Comparison of ENCODE assay signal across 8 cellular contexts in the genomic region with DNA sequence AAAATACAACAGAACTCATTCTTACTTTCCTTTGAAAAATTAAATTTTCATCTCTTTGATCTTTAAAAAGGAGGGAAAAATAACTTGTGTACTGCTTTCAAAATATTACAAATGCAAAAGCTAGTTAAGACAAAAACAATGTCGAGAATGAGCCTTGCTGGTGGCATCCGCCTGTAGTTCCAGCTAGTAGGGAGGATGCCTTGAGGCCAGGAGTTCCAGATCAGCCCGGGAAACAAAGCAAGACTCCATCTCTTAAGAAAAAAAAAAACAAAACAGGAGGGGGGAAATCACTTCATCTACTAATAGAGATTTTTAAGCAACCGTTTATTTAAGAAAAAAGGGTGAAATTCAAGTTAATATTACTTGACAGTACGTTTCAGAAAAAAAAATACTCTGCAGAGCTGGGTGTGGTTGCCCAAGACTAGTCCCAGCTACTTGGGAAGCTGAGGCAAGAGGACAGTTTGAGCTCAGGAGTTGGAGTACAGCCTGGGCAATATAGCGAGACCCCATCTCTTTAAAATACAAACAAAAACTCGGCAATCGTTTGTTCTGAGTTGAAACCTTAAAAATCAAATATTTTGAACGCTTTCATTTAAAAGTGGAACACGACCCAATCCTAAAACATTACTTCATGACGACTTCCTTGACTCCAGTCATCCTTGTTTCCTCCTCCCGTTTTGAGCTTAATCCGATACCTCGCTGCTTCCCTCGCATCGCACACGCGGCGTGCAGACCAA. TPM values are rescaled to one million over a fixed set of nuclear protein-coding genes. Genes with fewer than 3 reads are reported as not detected.
A peak's percentile ranks its signal among the peaks of the same experiment; 100 is the strongest.
DNase-seq lines count a peak whose midpoint lies in the region; ATAC-seq, FAIRE-seq and TF ChIP-seq lines count a peak whose summit lies in the region.

No MANE protein-coding gene starts in this region.

- H3K27ac ChIP-seq in 22Rv1 (peak overlapping the region; percentile 94), adrenal gland (peak overlapping the region; percentile 88 to 100 (median 97)), HepG2 (ENCODE audit: extremely low read length, insufficient read depth, low read length) (peak overlapping the region; percentile 97)

- FAIRE-seq in HepG2 (lab: Jason Lieb, UNC) = no peak

- no peak overlapping the region for H2AFZ ChIP-seq in HepG2 (ENCODE audit: low read length)

- H3K9me3 ChIP-seq in adrenal gland (replicated peaks in 1 of 3) (peaks cover 0 to 6% (median 0%) of the 10 kb centered on the region in 3 donors), HepG2 (ENCODE audit: low read length) (no peaks in the 10 kb centered on the region)

- H3K36me3 ChIP-seq in H7 (replicated peaks; ENCODE audit: control insufficient read depth, insufficient read depth, low read length) (no peaks in the 10 kb centered on the region), adrenal gland (replicated peaks in 1 of 2) (no peaks in the 10 kb centered on the region), HepG2 (replicated peaks in 1 of 2; ENCODE audit: control insufficient read depth in 1 of 2, insufficient read depth in 2 of 2, low read length in 2 of 2) (no peaks in the 10 kb centered on the region)

- H3K9ac ChIP-seq in HepG2 (ENCODE audit: insufficient read depth, low read depth, low read length) = peak overlapping the region; percentile 98

- H3K4me2 ChIP-seq in HepG2 (ENCODE audit: low read depth, low read length) = peak overlapping the region; percentile 97

- H3K4me1 Mint-ChIP-seq in type B pancreatic cell (ENCODE audit: unreplicated experiment) = peaks cover 27% of the 10 kb centered on the region

- H3K36me3 Mint-ChIP-seq in type B pancreatic cell = peaks cover 3% of the 10 kb centered on the region

- WGBS in adrenal gland, 4 donors = 7 to 11% (median 9%) methylated on average over 19 of the region's 19 CpGs
- 10% methylated on average over 19 of the region's 19 CpGs for WGBS in HepG2 (ENCODE audit: low lambda C conversion rate)

- DNase-seq in H7 (no peak), adrenal gland (no peak), HepG2 (ENCODE audit: low spot score) (no peak), type B pancreatic cell (ENCODE audit: extremely low spot score, unreplicated experiment) (no peak), CD1c-positive myeloid dendritic cell (ENCODE audit: extremely low spot score) (no peak), GM03348 (ENCODE audit: low spot score) (no peak)

- intact Hi-C loops in adrenal gland (cut with DNase I) (no loop called here), HepG2 (cut with micrococcal nuclease; ENCODE audit: unreplicated experiment) (loop anchor here (5.0 kb wide), 1 partner anchor 41 kb away; no protein-coding TSS in a partner anchor)

- H3K9me3 Mint-ChIP-seq in type B pancreatic cell = no peaks in the 10 kb centered on the region

- peaks cover 35% of the 10 kb centered on the region for H4K20me1 ChIP-seq in HepG2 (ENCODE audit: insufficient read depth, low read length)

- CTCF ChIA-PET in HepG2 (lab: Yijun Ruan, JAX; ENCODE audit: low intra/inter-chr PET ratio, low total read pairs) = no interaction called here

- H3K27ac Mint-ChIP-seq in type B pancreatic cell = peak overlapping the region; percentile 92

- H3K4me1 ChIP-seq in adrenal gland (replicated peaks in 1 of 2) = peaks cover 11 to 43% of the 10 kb centered on the region in 2 donors
- H3K4me1 ChIP-seq in HepG2 (ENCODE audit: insufficient read depth, low read length) = peaks cover 56% of the 10 kb centered on the region

- H3K79me2 ChIP-seq in HepG2 (ENCODE audit: insufficient read depth, low read length) = peaks cover 53% of the 10 kb centered on the region

- H3K27me3 Mint-ChIP-seq in type B pancreatic cell = no peaks in the 10 kb centered on the region

- TSS peak; percentile 61 for BruUV-seq in HepG2 (replicated peaks; lab: Mats Ljungman, UMichigan)

- TF ChIP-seq POLR2A in adrenal gland (IDR thresholded peaks at IDR 0.05) (no peak), HepG2 (IDR thresholded peaks at IDR 0.05; ENCODE audit: insufficient read depth in 1 of 2, low read depth in 2 of 2, low read length in 2 of 2) (no peak)

- H3K27me3 ChIP-seq in H7 (ENCODE audit: control insufficient read depth, insufficient read depth, low read length) (no peaks in the 10 kb centered on the region), adrenal gland (no peaks in the 10 kb centered on the region), HepG2 (ENCODE audit: control insufficient read depth in 1 of 2, insufficient read depth in 2 of 2, low read length in 2 of 2) (no peaks in the 10 kb centered on the region; a peak in 1 of 5 replicates)

- TF ChIP-seq RAD21 in HepG2 (CRISPR knock-in tag; IDR thresholded peaks at IDR 0.05) = no peak

- H3K4me3 ChIP-seq in H7 (ENCODE audit: insufficient read depth, low read depth, low read length) (peak overlapping the region; percentile 95), adrenal gland (peak overlapping the region in 2 of 4 donors; percentile 84 to 92), HepG2 (replicated peaks in 1 of 3; ENCODE audit: insufficient read depth in 1 of 3, low read depth in 2 of 3, low read length in 3 of 3) (peak overlapping the region; percentile 78 to 89 (median 79))

- peak overlapping the region; percentile 95 for H3K4me3 Mint-ChIP-seq in type B pancreatic cell

- TF ChIP-seq EP300 in HepG2 (IDR thresholded peaks at IDR 0.05; ENCODE audit: low read depth in 2 of 2, low read length in 2 of 2) = no peak
- no peak for TF ChIP-seq EP300 in HepG2 (CRISPR knock-in tag; IDR thresholded peaks at IDR 0.05; ENCODE audit: borderline replicate concordance)

- ATAC-seq in HepG2 (no peak), HG03139 (IDR thresholded peaks at IDR 0.05; ENCODE audit: unreplicated experiment) (no peak)

- TF ChIP-seq CTCF in 22Rv1 (IDR thresholded peaks at IDR 0.05) (no peak), adrenal gland (IDR thresholded peaks at IDR 0.05) (no peak), HepG2 (CRISPR knock-in tag; IDR thresholded peaks at IDR 0.05) (no peak), type B pancreatic cell (conservative IDR thresholded peaks at IDR 0.05) (no peak)

- in situ Hi-C loops in HepG2 (cut with HindIII; ENCODE audit: extremely low pct_ligation_motif_present, low pct_unique_long_range_greater_than_20kb) = no loop called here

- POLR2A ChIA-PET in HepG2 (lab: Yijun Ruan, JAX) = interaction anchor here (1.1 to 1.5 kb wide), 3 partner anchors 97 to 280 kb away, joined by 3 to 6 read pairs (median 4); a partner anchor contains a TSS

RNA-seq across cellular contexts. Expression of a gene that starts 1.2 kb away (rescaled TPM):
- total RNA-seq in H7 (2014; rRNA removed; shearing (Covaris generic)) = 20.4 and 34.1 TPM in 2 replicates
- total RNA-seq in adrenal gland (100 to 1,000 TPM in 1 of 8 donors, 10 to 100 TPM in 7; 29.3 to 164 (median 49.7) TPM), HepG2 (2016; rRNA removed; fragmentation: Illumina TruSeq; extraction: Trizol) (30.0 and 49.7 TPM in 2 replicates), type B pancreatic cell (ENCODE audit: low replicate concordance) (63.9 and 67.7 TPM in 2 replicates)
- polyA plus RNA-seq in adrenal gland (100 to 1,000 TPM in 1 of 3 donors, 10 to 100 TPM in 2; 12.1 to 123 (median 14.7) TPM), HepG2 (2011; rRNA removed) (14.7 and 15.4 TPM in 2 replicates)
- total RNA-seq in HepG2 (2016; cell fraction: cytosol; rRNA removed; fragmentation: Illumina TruSeq; extraction: Trizol; ENCODE audit: low read depth) = 4.1 and 5.0 TPM in 2 replicates
- total RNA-seq in HepG2 (2016; cell fraction: insoluble cytoplasmic fraction; rRNA removed; fragmentation: Illumina TruSeq; extraction: Trizol) = 28.3 and 45.9 TPM in 2 replicates
- total RNA-seq in HepG2 (2016; cell fraction: membrane; rRNA removed; fragmentation: Illumina TruSeq; extraction: Trizol) = 6.0 and 6.7 TPM in 2 replicates
- total RNA-seq in HepG2 (2016; cell fraction: nucleus; rRNA removed; fragmentation: Illumina TruSeq; extraction: Trizol) = 27.0 and 29.3 TPM in 2 replicates
- 11.8 and 17.4 TPM in 2 replicates for polyA plus RNA-seq in HepG2 (2011; cell fraction: cytosol; rRNA removed)
- polyA plus RNA-seq in HepG2 (2011; cell fraction: nucleus; rRNA removed) = 10.3 and 14.5 TPM in 2 replicates
- polyA plus RNA-seq in HepG2 (2012) = 19.7 and 22.5 TPM in 2 replicates
- 1.1 and 1.4 TPM in 2 replicates for polyA plus RNA-seq in HepG2 (2016; cell fraction: cytosol; fragmentation: Illumina TruSeq; extraction: Trizol; ENCODE audit: low read depth)
- polyA plus RNA-seq in HepG2 (2016; cell fraction: insoluble cytoplasmic fraction; fragmentation: Illumina TruSeq; extraction: Trizol; ENCODE audit: low read depth) = 53.6 and 54.5 TPM in 2 replicates
- 3.3 and 3.8 TPM in 2 replicates for polyA plus RNA-seq in HepG2 (2016; cell fraction: membrane; fragmentation: Illumina TruSeq; extraction: Trizol; ENCODE audit: low read depth)
- polyA plus RNA-seq in HepG2 (2016; cell fraction: nucleus; fragmentation: Illumina TruSeq; extraction: Trizol; ENCODE audit: insufficient read depth, low read depth) = 33.7 and 36.9 TPM in 2 replicates
- 21.2 and 58.7 TPM in 2 replicates for polyA minus RNA-seq in HepG2 (2011; rRNA and poly(A)+ RNA removed; ENCODE audit: low replicate concordance)
- polyA minus RNA-seq in HepG2 (2011; cell fraction: cytosol; rRNA and poly(A)+ RNA removed) = 14.3 and 28.6 TPM in 2 replicates
- 25.8 and 29.0 TPM in 2 replicates for polyA minus RNA-seq in HepG2 (2011; cell fraction: nucleus; rRNA and poly(A)+ RNA removed)

RNA-seq across cellular contexts. Expression of a gene that starts 50.5 kb away (rescaled TPM):
- 1.1 TPM in 2 replicates for total RNA-seq in H7 (2014; rRNA removed; shearing (Covaris generic))
- total RNA-seq in adrenal gland (10 to 100 TPM; 20.8 to 65.9 (median 43.4) TPM), HepG2 (2016; rRNA removed; fragmentation: Illumina TruSeq; extraction: Trizol) (10.6 and 12.5 TPM in 2 replicates), type B pancreatic cell (ENCODE audit: low replicate concordance) (11.1 and 23.0 TPM in 2 replicates)
- polyA plus RNA-seq in adrenal gland (10 to 100 TPM; 29.5 to 70.5 (median 32.3) TPM), HepG2 (2011; rRNA removed) (6.5 and 7.0 TPM in 2 replicates)
- total RNA-seq in HepG2 (2016; cell fraction: cytosol; rRNA removed; fragmentation: Illumina TruSeq; extraction: Trizol; ENCODE audit: low read depth) = 2.5 and 3.5 TPM in 2 replicates
- 9.8 and 12.9 TPM in 2 replicates for total RNA-seq in HepG2 (2016; cell fraction: insoluble cytoplasmic fraction; rRNA removed; fragmentation: Illumina TruSeq; extraction: Trizol)
- 3.6 and 4.5 TPM in 2 replicates for total RNA-seq in HepG2 (2016; cell fraction: membrane; rRNA removed; fragmentation: Illumina TruSeq; extraction: Trizol)
- total RNA-seq in HepG2 (2016; cell fraction: nucleus; rRNA removed; fragmentation: Illumina TruSeq; extraction: Trizol) = 6.9 and 7.6 TPM in 2 replicates
- 2.3 and 5.1 TPM in 2 replicates for polyA plus RNA-seq in HepG2 (2011; cell fraction: cytosol; rRNA removed)
- polyA plus RNA-seq in HepG2 (2011; cell fraction: nucleus; rRNA removed) = 4.4 and 8.2 TPM in 2 replicates
- polyA plus RNA-seq in HepG2 (2012) = 2.5 and 4.0 TPM in 2 replicates
- 0.59 and 0.62 TPM in 2 replicates for polyA plus RNA-seq in HepG2 (2016; cell fraction: cytosol; fragmentation: Illumina TruSeq; extraction: Trizol; ENCODE audit: low read depth)
- polyA plus RNA-seq in HepG2 (2016; cell fraction: insoluble cytoplasmic fraction; fragmentation: Illumina TruSeq; extraction: Trizol; ENCODE audit: low read depth) = 11.1 TPM in 2 replicates
- 1.4 and 1.9 TPM in 2 replicates for polyA plus RNA-seq in HepG2 (2016; cell fraction: membrane; fragmentation: Illumina TruSeq; extraction: Trizol; ENCODE audit: low read depth)
- polyA plus RNA-seq in HepG2 (2016; cell fraction: nucleus; fragmentation: Illumina TruSeq; extraction: Trizol; ENCODE audit: insufficient read depth, low read depth) = 11.1 and 11.3 TPM in 2 replicates
- polyA minus RNA-seq in HepG2 (2011; rRNA and poly(A)+ RNA removed; ENCODE audit: low replicate concordance) = 2.0 and 5.7 TPM in 2 replicates
- polyA minus RNA-seq in HepG2 (2011; cell fraction: cytosol; rRNA and poly(A)+ RNA removed) = 2.5 and 3.1 TPM in 2 replicates
- 4.0 and 7.0 TPM in 2 replicates for polyA minus RNA-seq in HepG2 (2011; cell fraction: nucleus; rRNA and poly(A)+ RNA removed)

RNA-seq across cellular contexts. Expression of a gene that starts 50.6 kb away (rescaled TPM):
- 1.9 and 2.0 TPM in 2 replicates for total RNA-seq in H7 (2014; rRNA removed; shearing (Covaris generic))
- total RNA-seq in adrenal gland (10 to 100 TPM; 18.8 to 46.6 (median 31.8) TPM), HepG2 (2016; rRNA removed; fragmentation: Illumina TruSeq; extraction: Trizol) (10.9 and 19.2 TPM in 2 replicates), type B pancreatic cell (ENCODE audit: low replicate concordance) (17.3 and 34.9 TPM in 2 replicates)
- polyA plus RNA-seq in adrenal gland (10 to 100 TPM in 1 of 3 donors, 1 to 10 TPM in 2; 6.0 to 25.4 (median 8.0) TPM), HepG2 (2011; rRNA removed) (2.5 and 3.2 TPM in 2 replicates)
- total RNA-seq in HepG2 (2016; cell fraction: cytosol; rRNA removed; fragmentation: Illumina TruSeq; extraction: Trizol; ENCODE audit: low read depth) = 1.1 and 1.5 TPM in 2 replicates
- 10.7 and 16.9 TPM in 2 replicates for total RNA-seq in HepG2 (2016; cell fraction: insoluble cytoplasmic fraction; rRNA removed; fragmentation: Illumina TruSeq; extraction: Trizol)
- 7.0 and 7.7 TPM in 2 replicates for total RNA-seq in HepG2 (2016; cell fraction: membrane; rRNA removed; fragmentation: Illumina TruSeq; extraction: Trizol)
- total RNA-seq in HepG2 (2016; cell fraction: nucleus; rRNA removed; fragmentation: Illumina TruSeq; extraction: Trizol) = 7.4 and 8.7 TPM in 2 replicates
- polyA plus RNA-seq in HepG2 (2011; cell fraction: cytosol; rRNA removed) = 1.7 and 3.2 TPM in 2 replicates
- 1.7 and 2.8 TPM in 2 replicates for polyA plus RNA-seq in HepG2 (2011; cell fraction: nucleus; rRNA removed)
- 4.4 and 5.3 TPM in 2 replicates for polyA plus RNA-seq in HepG2 (2012)
- 0.57 TPM in 2 replicates for polyA plus RNA-seq in HepG2 (2016; cell fraction: cytosol; fragmentation: Illumina TruSeq; extraction: Trizol; ENCODE audit: low read depth)
- polyA plus RNA-seq in HepG2 (2016; cell fraction: insoluble cytoplasmic fraction; fragmentation: Illumina TruSeq; extraction: Trizol; ENCODE audit: low read depth) = 12.1 and 15.2 TPM in 2 replicates
- 2.5 and 2.9 TPM in 2 replicates for polyA plus RNA-seq in HepG2 (2016; cell fraction: membrane; fragmentation: Illumina TruSeq; extraction: Trizol; ENCODE audit: low read depth)
- polyA plus RNA-seq in HepG2 (2016; cell fraction: nucleus; fragmentation: Illumina TruSeq; extraction: Trizol; ENCODE audit: insufficient read depth, low read depth) = 9.0 and 9.5 TPM in 2 replicates
- 3.0 and 6.0 TPM in 2 replicates for polyA minus RNA-seq in HepG2 (2011; rRNA and poly(A)+ RNA removed; ENCODE audit: low replicate concordance)
- polyA minus RNA-seq in HepG2 (2011; cell fraction: cytosol; rRNA and poly(A)+ RNA removed) = 5.5 and 9.3 TPM in 2 replicates
- 3.1 and 6.0 TPM in 2 replicates for polyA minus RNA-seq in HepG2 (2011; cell fraction: nucleus; rRNA and poly(A)+ RNA removed)
